Comparison of ENCODE assay signal across 17 cellular contexts in the genomic region with DNA sequence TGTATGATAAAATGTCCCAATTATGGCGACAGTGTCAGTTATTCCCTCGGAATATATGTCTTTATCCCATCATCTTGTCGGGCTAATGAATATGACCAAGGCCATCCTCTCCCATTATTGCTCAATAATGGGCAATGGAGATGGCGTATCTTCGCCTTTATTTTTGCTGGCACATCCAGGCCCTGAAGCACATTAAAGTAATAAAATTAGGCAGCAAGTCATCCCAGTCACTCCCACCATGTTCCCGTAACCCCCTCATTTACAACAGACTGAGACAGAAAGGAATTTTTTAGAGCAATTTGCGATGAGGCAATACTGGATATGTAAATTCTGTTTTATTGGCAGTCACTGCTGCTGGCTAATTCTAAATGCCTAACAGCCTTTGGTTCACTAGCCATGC. TPM values are rescaled to one million over a fixed set of nuclear protein-coding genes. Genes with fewer than 3 reads are reported as not detected.
DNase-seq lines count a peak whose midpoint lies in the region; ATAC-seq, FAIRE-seq and TF ChIP-seq lines count a peak whose summit lies in the region.
"Had no signal": no experiment of that assay in that cellular context is flagged by ENCODE, and none has a peak within 500 bp of the region (broad histone marks: within the 10 kb centered on the region; RNA-seq: fewer than 3 reads in every experiment).

No MANE protein-coding gene starts in this region.

- TF ChIP-seq EP300 in K562 (IDR thresholded peaks at IDR 0.05; ENCODE audit: low read length): no peak

- H3K79me2 ChIP-seq in K562 (ENCODE audit: control insufficient read depth, insufficient read depth, low read length): no peaks in the 10 kb centered on the region
- no peaks in the 10 kb centered on the region for H3K79me2 ChIP-seq in smooth muscle cell (ENCODE audit: low read depth)

- intact Hi-C loops in K562 (cut with micrococcal nuclease): no loop called here

- in situ Hi-C loops in K562 (cut with MboI): no loop called here

- peak; percentile 37 for FAIRE-seq in K562 (lab: Jason Lieb, UNC)

- DNase-seq in GM04503 (ENCODE audit: low read depth) (peak; percentile 85), K562 (ENCODE audit: extremely low read depth in 1 of 4, low spot score in 3 of 4) (no peak), iris pigment epithelial cell (ENCODE audit: low read depth) (peak; percentile 6), smooth muscle cell (lab: John Stamatoyannopoulos, UW; ENCODE audit: unreplicated experiment) (no peak), HUDEP-2 (lab: John Stamatoyannopoulos, UW; ENCODE audit: unreplicated experiment in 76 of 76) (no peak), dermis blood vessel endothelial cell (no peak), NCI-H82 (lab: John Stamatoyannopoulos, UW) (no peak), NCI-H345 (lab: John Stamatoyannopoulos, UW) (no peak)
- DNase-seq: activated CD4-positive, alpha-beta T cell treated with anti-CD3 and anti-CD28 coated beads, Interleukin-2, amount 10 ng/mL, durations not matched to agents 24 days and 14 days; activated T-cell treated with anti-CD3 and anti-CD28 coated beads for 4 hours; CD4-positive, CD25-positive, alpha-beta regulatory T cell; endodermal cell; Kasumi-1; NCI-H1436 treated with DMSO at 0.1 percent for 48 hours; SJCRH30 had no signal

- H3K27me3 ChIP-seq in K562 (ENCODE audit: control insufficient read depth in 2 of 2, insufficient read depth in 2 of 2, low read length in 2 of 2) (peaks cover 66 to 80% of the 10 kb centered on the region in 2 experiments), smooth muscle cell (ENCODE audit: low read depth) (no peaks in the 10 kb centered on the region)

- H3K9me1 ChIP-seq in K562 (ENCODE audit: control insufficient read depth, insufficient read depth, low read length): no peaks in the 10 kb centered on the region

- H3K27ac ChIP-seq in K562 (ENCODE audit: extremely low read depth, low read depth, low read length): no peak overlapping the region
- H3K27ac ChIP-seq in smooth muscle cell (ENCODE audit: low read depth): peak overlapping the region; percentile 72
- H3K27ac ChIP-seq: HL-60, SJCRH30 had no signal

- peaks cover 0 to 4% of the 10 kb centered on the region in 2 experiments; a peak in 1 of 5 replicates for H3K4me1 ChIP-seq in K562 (replicated peaks in 1 of 2; ENCODE audit: control insufficient read depth in 2 of 2, insufficient read depth in 2 of 2, low read length in 2 of 2)
- H3K4me1 ChIP-seq in smooth muscle cell (ENCODE audit: low read depth): no peaks in the 10 kb centered on the region
- H3K4me1 ChIP-seq: SJCRH30 had no signal

- POLR2A ChIA-PET in K562 (lab: Yijun Ruan, JAX): interaction anchor here (0.6 kb wide), 1 partner anchor 550 kb away, joined by 3 read pairs; no protein-coding TSS in a partner anchor

- H3K9ac ChIP-seq in K562 (ENCODE audit: insufficient read depth in 1 of 2, low read depth in 2 of 2, low read length in 2 of 2) (no peak overlapping the region), smooth muscle cell (ENCODE audit: low read depth) (no peak overlapping the region)

- no peak for TF ChIP-seq RAD21 in K562 (CRISPR knock-in tag; conservative IDR thresholded peaks at IDR 0.05 in 1 of 2, IDR thresholded peaks at IDR 0.05 in 1 of 2)

- H4K20me1 ChIP-seq in K562 (replicated peaks; ENCODE audit: control insufficient read depth, insufficient read depth, low read length) (peaks cover 4% of the 10 kb centered on the region; the same call in 1 of the 2 replicates), smooth muscle cell (ENCODE audit: low read depth) (no peaks in the 10 kb centered on the region)

- H3K4me3 ChIP-seq in K562 (no peak overlapping the region), smooth muscle cell (no peak overlapping the region)
- H3K4me3 ChIP-seq: SJCRH30 had no signal

- CTCF ChIA-PET in K562 (lab: Yijun Ruan, JAX; ENCODE audit: low intra/inter-chr PET ratio): no interaction called here

- 13% methylated on average over 7 of the region's 7 CpGs for WGBS in K562 (ENCODE audit: insufficient coverage, low coverage, missing lambda C conversion rate)
- WGBS in smooth muscle cell (ENCODE audit: low lambda C conversion rate): 64% methylated on average over 7 of the region's 7 CpGs

- no peak overlapping the region for H2AFZ ChIP-seq in K562 (ENCODE audit: low read depth, low read length)
- peak overlapping the region; percentile 8 for H2AFZ ChIP-seq in smooth muscle cell (ENCODE audit: low read depth)

- H3K9me3 ChIP-seq in K562 (replicated peaks; ENCODE audit: control insufficient read depth, insufficient read depth, low read depth, low read length): no peaks in the 10 kb centered on the region
- H3K9me3 ChIP-seq in smooth muscle cell (replicated peaks; ENCODE audit: low read depth): no peaks in the 10 kb centered on the region
- H3K9me3 ChIP-seq: SJCRH30 had no signal

- no TSS peak for BruUV-seq in K562 (replicated peaks; lab: Mats Ljungman, UMichigan)

- H3K36me3 ChIP-seq in K562 (ENCODE audit: control insufficient read depth, insufficient read depth, low read length): no peaks in the 10 kb centered on the region
- H3K36me3 ChIP-seq in smooth muscle cell (ENCODE audit: low read depth): no peaks in the 10 kb centered on the region
- H3K36me3 ChIP-seq: SJCRH30 had no signal

- ATAC-seq in K562: no peak

- no peak overlapping the region for H3K4me2 ChIP-seq in K562 (ENCODE audit: insufficient read depth, low read length)
- H3K4me2 ChIP-seq in smooth muscle cell: peak overlapping the region; percentile 11

- H3F3A ChIP-seq in smooth muscle cell (ENCODE audit: low read depth): peaks cover 5% of the 10 kb centered on the region

- TF ChIP-seq CTCF in K562 (IDR thresholded peaks at IDR 0.05 in 2 of 3, conservative IDR thresholded peaks at IDR 0.05 in 1 of 3; ENCODE audit: insufficient read depth in 2 of 3, low read depth in 1 of 3, low read length in 3 of 3): no peak
- TF ChIP-seq CTCF in smooth muscle cell (IDR thresholded peaks at IDR 0.05; ENCODE audit: borderline replicate concordance, insufficient read depth, poor library complexity, severe bottlenecking): no peak

- no peak for TF ChIP-seq POLR2A in K562 (conservative IDR thresholded peaks at IDR 0.05)

TF ChIP-seq in K562, 482 proteins besides CTCF, POLR2A, EP300 and RAD21 (continues in another document):
- TF ChIP-seq, protein P1, sequence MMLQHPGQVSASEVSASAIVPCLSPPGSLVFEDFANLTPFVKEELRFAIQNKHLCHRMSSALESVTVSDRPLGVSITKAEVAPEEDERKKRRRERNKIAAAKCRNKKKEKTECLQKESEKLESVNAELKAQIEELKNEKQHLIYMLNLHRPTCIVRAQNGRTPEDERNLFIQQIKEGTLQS (IDR thresholded peaks at IDR 0.05): no peak
- TF ChIP-seq, protein P1 (CRISPR knock-in tag; conservative IDR thresholded peaks at IDR 0.05): no peak
- TF ChIP-seq PHF20 (IDR thresholded peaks at IDR 0.05; ENCODE audit: partially characterized antibody): no peak
- TF ChIP-seq, protein P2, sequence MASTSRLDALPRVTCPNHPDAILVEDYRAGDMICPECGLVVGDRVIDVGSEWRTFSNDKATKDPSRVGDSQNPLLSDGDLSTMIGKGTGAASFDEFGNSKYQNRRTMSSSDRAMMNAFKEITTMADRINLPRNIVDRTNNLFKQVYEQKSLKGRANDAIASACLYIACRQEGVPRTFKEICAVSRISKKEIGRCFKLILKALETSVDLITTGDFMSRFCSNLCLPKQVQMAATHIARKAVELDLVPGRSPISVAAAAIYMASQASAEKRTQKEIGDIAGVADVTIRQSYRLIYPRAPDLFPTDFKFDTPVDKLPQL (IDR thresholded peaks at IDR 0.05; ENCODE audit: extremely low read depth, insufficient read length): no peak
- TF ChIP-seq, protein P3, sequence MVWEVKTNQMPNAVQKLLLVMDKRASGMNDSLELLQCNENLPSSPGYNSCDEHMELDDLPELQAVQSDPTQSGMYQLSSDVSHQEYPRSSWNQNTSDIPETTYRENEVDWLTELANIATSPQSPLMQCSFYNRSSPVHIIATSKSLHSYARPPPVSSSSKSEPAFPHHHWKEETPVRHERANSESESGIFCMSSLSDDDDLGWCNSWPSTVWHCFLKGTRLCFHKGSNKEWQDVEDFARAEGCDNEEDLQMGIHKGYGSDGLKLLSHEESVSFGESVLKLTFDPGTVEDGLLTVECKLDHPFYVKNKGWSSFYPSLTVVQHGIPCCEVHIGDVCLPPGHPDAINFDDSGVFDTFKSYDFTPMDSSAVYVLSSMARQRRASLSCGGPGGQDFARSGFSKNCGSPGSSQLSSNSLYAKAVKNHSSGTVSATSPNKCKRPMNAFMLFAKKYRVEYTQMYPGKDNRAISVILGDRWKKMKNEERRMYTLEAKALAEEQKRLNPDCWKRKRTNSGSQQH (CRISPR knock-in tag; IDR thresholded peaks at IDR 0.05): no peak
- TF ChIP-seq NR2F6 (CRISPR knock-in tag; IDR thresholded peaks at IDR 0.05): no peak
- TF ChIP-seq CEBPG (CRISPR knock-in tag; IDR thresholded peaks at IDR 0.05): no peak
- peak; percentile 79 to 89 for TF ChIP-seq CEBPG (tag; conservative IDR thresholded peaks at IDR 0.05 in 1 of 2, IDR thresholded peaks at IDR 0.05 in 1 of 2)
- TF ChIP-seq ATF1 (CRISPR knock-in tag; IDR thresholded peaks at IDR 0.05): no peak
- TF ChIP-seq ATF1 (tag; IDR thresholded peaks at IDR 0.05): no peak
- TF ChIP-seq CEBPB (tag; IDR thresholded peaks at IDR 0.05): peak; percentile 88

RNA-seq across cellular contexts. Expression of a gene that starts 35.3 kb away (rescaled TPM):
- total RNA-seq in K562 (2011; cell fraction: chromatin; rRNA removed; ENCODE audit: low replicate concordance): not detected in 2 replicates
- total RNA-seq in K562 (2011; cell fraction: nucleolus; rRNA removed): not detected in 2 replicates
- not detected in 2 replicates for total RNA-seq in K562 (2011; cell fraction: nucleoplasm; rRNA removed)
- not detected in 2 replicates for total RNA-seq in K562 (2014; rRNA removed)
- total RNA-seq in K562 (2014; rRNA removed; fragmentation: Illumina TruSeq; extraction: Trizol): not detected in 2 replicates
- total RNA-seq in K562 (2015; rRNA removed; fragmentation: Illumina TruSeq; extraction: Trizol): not detected in 2 replicates
- total RNA-seq in K562 (2021): not detected in 2 replicates
- not detected in 2 replicates for polyA plus RNA-seq in K562 (2011; rRNA removed)
- polyA plus RNA-seq in K562 (2011; cell fraction: cytosol; rRNA removed): not detected in 2 replicates
- not detected in 2 replicates for polyA plus RNA-seq in K562 (2011; cell fraction: nucleus; rRNA removed)
- polyA plus RNA-seq in K562 (2012): 0.01 TPM in 1 of 2 replicates, not detected in the other
- not detected in 2 replicates for polyA plus RNA-seq in K562 (2014; fragmentation: Illumina TruSeq; extraction: Trizol)
- not detected for polyA plus RNA-seq in K562 (2014; fragmentation: Nextera tagmentation; extraction: Ambion mirVana)
- polyA plus RNA-seq in K562 (2014; rRNA removed): not detected in 2 replicates
- not detected in 2 replicates for polyA minus RNA-seq in K562 (2011; rRNA and poly(A)+ RNA removed)
- polyA minus RNA-seq in K562 (2011; cell fraction: cytosol; rRNA and poly(A)+ RNA removed): not detected in 2 replicates
- polyA minus RNA-seq in K562 (2011; cell fraction: nucleus; rRNA and poly(A)+ RNA removed): not detected in 2 replicates
- total RNA-seq in smooth muscle cell: 0.09 and 0.22 TPM in 2 replicates
- 0.31 TPM in 1 of 2 replicates, not detected in the other for polyA plus RNA-seq in smooth muscle cell
- total RNA-seq in dermis blood vessel endothelial cell: not detected in 2 replicates
- total RNA-seq: activated CD4-positive, alpha-beta T cell treated with anti-CD3 and anti-CD28 coated beads, Interleukin-2, amount 10 ng/mL, durations not matched to agents 24 days and 14 days; CD4-positive, CD25-positive, alpha-beta regulatory T cell; NCI-H460; SJCRH30 had no signal
- polyA plus RNA-seq: CD4-positive, CD25-positive, alpha-beta regulatory T cell had no signal

Comparison
In these comparisons a context has a peak if more than half of its experiments do, and no peak if none do; other contexts are left out.
1. DNase-seq: peak in GM04503 (single experiment) and iris pigment epithelial cell (single experiment); none in K562 (0 of 4), smooth muscle cell (single experiment), HUDEP-2 (0 of 76), dermis blood vessel endothelial cell (single experiment), NCI-H82 (single experiment) and NCI-H345 (single experiment).